In the genomic region with DNA sequence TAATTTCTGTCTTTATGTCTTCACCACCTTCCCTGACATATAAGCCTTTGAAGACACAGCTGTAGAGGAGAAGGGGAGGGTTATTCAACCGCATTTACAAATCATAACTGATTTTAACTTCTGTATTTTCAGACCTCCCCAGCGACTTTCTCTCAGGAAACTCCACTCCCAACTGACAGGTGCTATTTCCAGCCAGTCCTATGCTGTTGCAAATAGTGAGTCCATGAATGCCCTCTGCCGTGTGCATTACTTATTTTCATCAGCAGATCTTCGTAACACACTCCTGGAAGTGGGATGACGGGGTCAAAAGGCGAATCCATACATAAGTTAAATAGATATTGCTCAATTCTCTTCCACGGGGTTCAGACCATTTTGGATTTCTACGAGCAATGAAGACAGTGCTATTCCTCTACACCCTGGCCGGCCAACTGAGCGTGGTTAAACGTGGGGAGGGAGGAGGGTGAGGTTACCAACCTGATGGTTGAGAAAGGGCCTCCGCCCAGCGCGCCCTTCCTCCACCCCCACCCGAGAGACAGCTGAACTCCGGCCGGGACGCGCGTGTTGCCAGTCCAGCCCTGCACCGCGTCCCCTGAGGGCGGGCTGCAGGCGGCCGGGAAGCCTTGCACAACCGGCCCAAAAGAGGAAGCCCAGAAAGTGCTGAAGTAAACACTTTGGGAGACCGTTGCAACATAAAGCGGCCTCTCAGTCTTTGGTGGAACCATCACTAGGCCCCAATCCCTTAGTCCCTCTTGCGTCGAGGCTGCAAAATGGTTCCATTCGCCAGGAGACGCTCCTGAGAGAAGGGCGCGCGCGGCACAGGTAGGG, we compare ENCODE assay signal across 9 cellular contexts. TPM values are rescaled to one million over a fixed set of nuclear protein-coding genes. Genes with fewer than 3 reads are reported as not detected.
DNase-seq lines count a peak whose midpoint lies in the region; ATAC-seq and TF ChIP-seq lines count a peak whose summit lies in the region.
"Had no signal": no experiment of that assay in that cellular context is flagged by ENCODE, and none has a peak within 500 bp of the region (broad histone marks: within the 10 kb centered on the region; RNA-seq: fewer than 3 reads in every experiment).

Gene APBB1IP (plus strand): TSS at position 705 of the 825 bp plus-strand sequence. CDS start 53,986 bp downstream, outside the sequence.

- no peaks in the 10 kb centered on the region for H3K79me2 ChIP-seq in mammary epithelial cell (ENCODE audit: insufficient read depth, low read length)

- H3K4me2 ChIP-seq in mammary epithelial cell (ENCODE audit: insufficient read depth, low read depth, low read length), result no peak within 1 kb of the TSS

- peaks cover 3 to 16% of the 10 kb centered on the region in 2 donors for H3K27me3 ChIP-seq in breast epithelium
- H3K27me3 ChIP-seq in mammary epithelial cell (ENCODE audit: insufficient read depth, low read length), result no peaks in the 10 kb centered on the region

- CTCF ChIA-PET in mammary epithelial cell (lab: Charles Lee; ENCODE audit: low non-redundant PET), result no interaction called here

- intact Hi-C loops in breast epithelium (cut with DNase I; ENCODE audit: low total_unique reads), result no loop called here
- intact Hi-C loops in mammary epithelial cell (cut with micrococcal nuclease), result no loop called here

- no peaks in the 10 kb centered on the region for H4K20me1 ChIP-seq in mammary epithelial cell (ENCODE audit: insufficient read depth, low read length)

- no peak for TF ChIP-seq POLR2A in breast epithelium (IDR thresholded peaks at IDR 0.05)

- dilution Hi-C loops in mammary epithelial cell (cut with HindIII; ENCODE audit: low sequenced_read_pairs), result no loop called here

- H3K9me3 ChIP-seq in breast epithelium (no peaks in the 10 kb centered on the region), mammary epithelial cell (replicated peaks; ENCODE audit: insufficient read depth, low read length) (peaks cover 5% of the 10 kb centered on the region)

- no peak within 1 kb of the TSS for H2AFZ ChIP-seq in mammary epithelial cell (ENCODE audit: low read depth, low read length)

- H3K9ac ChIP-seq in mammary epithelial cell (ENCODE audit: insufficient read depth, low read length), result no peak within 1 kb of the TSS

- peak within 1 kb of the TSS; percentile 45 to 84 for H3K27ac ChIP-seq in breast epithelium
- no peak within 1 kb of the TSS for H3K27ac ChIP-seq in mammary epithelial cell (ENCODE audit: insufficient read depth, low read depth, low read length)
- H3K27ac ChIP-seq: C4-2B had no signal

- DNase-seq in breast epithelium (ENCODE audit: low spot score in 2 of 2), result peak in 1 of 2 donors; percentile 39
- no peak for DNase-seq in mammary epithelial cell
- peak; percentile 86 for DNase-seq in UCSD-AML1 (lab: John Stamatoyannopoulos, UW; ENCODE audit: unreplicated experiment)
- peak; percentile 40 for DNase-seq in central memory CD4-positive, alpha-beta T cell
- peak; percentile 46 for DNase-seq in left kidney (ENCODE audit: low read depth, low spot score)
- peak; percentile 30 for DNase-seq in stimulated activated CD8-positive, alpha-beta memory T cell treated with anti-CD3 and anti-CD28 coated beads, Interleukin-4, amount 100 ng/mL, for 24 hours (ENCODE audit: low read depth)
- no peak for DNase-seq in NCI-H345 (lab: John Stamatoyannopoulos, UW)

- H3K4me3 ChIP-seq in breast epithelium (peak within 1 kb of the TSS; percentile 46 to 67 (median 58)), mammary epithelial cell (replicated peaks in 1 of 3; ENCODE audit: insufficient read depth in 1 of 3, low read depth in 2 of 3, low read length in 3 of 3) (no peak within 1 kb of the TSS)

- H3K4me1 ChIP-seq in breast epithelium (no peaks in the 10 kb centered on the region), mammary epithelial cell (ENCODE audit: insufficient read depth, low read length) (no peaks in the 10 kb centered on the region)

- no TSS peak for BruUV-seq in mammary epithelial cell (replicated peaks; lab: Mats Ljungman, UMichigan)

- 9% methylated on average over 27 of the region's 36 CpGs for WGBS in mammary epithelial cell (ENCODE audit: low coverage, missing lambda C conversion rate)

- ATAC-seq in HG03196 (IDR thresholded peaks at IDR 0.05; ENCODE audit: unreplicated experiment), result peak; percentile 49

- H3K36me3 ChIP-seq in breast epithelium (no peaks in the 10 kb centered on the region), mammary epithelial cell (ENCODE audit: insufficient read depth, low read length) (no peaks in the 10 kb centered on the region)

- in situ Hi-C loops in mammary epithelial cell (cut with MboI; ENCODE audit: low sequenced_read_pairs in 2 of 2), result no loop called here

- TF ChIP-seq CTCF in breast epithelium (IDR thresholded peaks at IDR 0.05) (no peak), mammary epithelial cell (conservative IDR thresholded peaks at IDR 0.05 in 1 of 2, IDR thresholded peaks at IDR 0.05 in 1 of 2; ENCODE audit: extremely low read depth in 1 of 2, insufficient read depth in 1 of 2, low read depth in 1 of 2, low read length in 2 of 2) (no peak)

RNA-seq across cellular contexts. Expression of gene APBB1IP, which starts in this region (rescaled TPM):
- total RNA-seq in breast epithelium, result 10 to 100 TPM in 1 of 3 donors, 1 to 10 TPM in 2; 3.5 to 30.1 (median 6.2) TPM
- not detected for total RNA-seq in mammary epithelial cell
- polyA plus RNA-seq in mammary epithelial cell, result not detected
- not detected for polyA minus RNA-seq in mammary epithelial cell

Comparison
In these comparisons a context has a peak if more than half of its experiments do, and no peak if none do; other contexts are left out.
1. RNA of gene APBB1IP (total RNA-seq): 3.5 to 30.1 TPM in breast epithelium; not detected in mammary epithelial cell; every median in the first group is over 4 times any median in the second.
2. H3K4me3 ChIP-seq: peak in breast epithelium (3 of 3); none in mammary epithelial cell (0 of 3).
3. DNase-seq: peak in UCSD-AML1 (single experiment), central memory CD4-positive, alpha-beta T cell (single experiment), left kidney (single experiment) and stimulated activated CD8-positive, alpha-beta memory T cell treated with anti-CD3 and anti-CD28 coated beads, Interleukin-4, amount 100 ng/mL, for 24 hours (single experiment); none in mammary epithelial cell (single experiment) and NCI-H345 (single experiment).